8 cellular contexts compared by ENCODE assay signal in the genomic region with DNA sequence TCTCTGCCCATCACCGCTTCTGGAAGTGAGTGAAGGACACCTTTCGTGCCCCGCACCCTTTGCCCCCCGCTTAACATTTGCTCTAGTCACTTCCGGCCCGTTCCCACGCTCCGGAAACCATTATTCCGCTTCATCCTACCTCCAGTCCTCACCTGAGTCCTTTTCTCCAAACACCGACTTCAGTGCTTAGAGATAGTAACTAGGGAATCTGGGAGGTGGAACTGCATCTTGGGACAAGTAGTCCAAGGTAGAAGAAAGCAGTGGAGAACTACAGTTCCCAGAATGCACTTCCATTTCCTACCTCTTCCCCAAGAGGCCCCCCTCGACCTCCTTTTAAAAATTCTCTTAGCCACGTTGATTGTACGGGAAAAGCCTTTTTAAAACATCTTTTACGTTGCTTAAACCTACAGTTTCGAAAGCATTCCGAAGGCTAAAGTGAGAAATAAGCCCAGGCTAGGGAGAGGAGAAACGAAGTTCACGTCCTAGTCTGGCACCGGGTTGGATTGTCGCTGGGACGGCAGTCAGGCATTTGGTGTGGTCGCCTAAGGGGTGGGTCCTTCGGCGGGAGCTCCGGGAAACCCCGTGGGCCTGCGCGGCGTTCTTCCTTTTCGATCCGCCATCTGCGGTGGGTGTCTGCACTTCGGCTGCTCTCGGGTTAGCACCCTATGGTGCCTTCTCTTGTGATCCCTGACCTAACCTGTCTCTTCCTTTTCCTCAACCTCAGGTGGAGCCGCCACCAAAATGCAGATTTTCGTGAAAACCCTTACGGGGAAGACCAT. TPM values are rescaled to one million over a fixed set of nuclear protein-coding genes. Genes with fewer than 3 reads are reported as not detected.
DNase-seq lines count a peak whose midpoint lies in the region; ATAC-seq and TF ChIP-seq lines count a peak whose summit lies in the region.

CLHC1 (minus strand) TSS at position 210 of the 779 bp plus-strand sequence. CDS start 9,882 bp downstream, outside the sequence.
RPS27A (plus strand) TSS at position 605 of the 779 bp plus-strand sequence; CDS start at position 742, 137 bp downstream.

- H3K4me1 ChIP-seq in colonic mucosa = peaks cover 6% of the 10 kb centered on the region

- intact Hi-C loops in activated CD4-positive, alpha-beta T cell treated with anti-CD3 and anti-CD28 coated beads for 36 hours (cut with DNase I, micrococcal nuclease) = loop anchor here (1.0 to 10.0 kb wide), 19 partner anchors 9 to 1465 kb away; partner anchors contain the start of genes CFAP36 (in 2 of the 2), EML6 (in 2 of the 2), MTIF2 (in 2 of the 2) and PPP4R3B (in 2 of the 2)
- intact Hi-C loops in colonic mucosa (cut with DNase I) (loop anchor here (10.0 kb wide), 1 partner anchor 193 kb away; no protein-coding TSS in a partner anchor), left colon (cut with DNase I, micrococcal nuclease) (no loop called here)

- H3K9me3 Mint-ChIP-seq in activated CD4-positive, alpha-beta T cell treated with anti-CD3 and anti-CD28 coated beads for 36 hours (ENCODE audit: low read depth) = no peaks in the 10 kb centered on the region

- TF ChIP-seq CTCF in colonic mucosa (IDR thresholded peaks at IDR 0.05) = no peak

- POLR2A ChIA-PET in activated CD4-positive, alpha-beta T cell treated with anti-CD3 and anti-CD28 coated beads for 36 hours (lab: Charles Lee) = interaction anchor here (0.6 to 1.5 kb wide), 4 partner anchors 9 to 287 kb away, joined by 3 to 11 read pairs (median 3); partner anchors contain the start of genes CFAP36 and RTN4

- H3K4me3 ChIP-seq in colonic mucosa = peak within 1 kb of the TSS; percentile 83

- peak within 1 kb of the TSS; percentile 98 for H3K27ac Mint-ChIP-seq in activated CD4-positive, alpha-beta T cell treated with anti-CD3 and anti-CD28 coated beads for 36 hours

- no peaks in the 10 kb centered on the region for H3K9me3 ChIP-seq in colonic mucosa

- peak within 1 kb of the TSS; percentile 82 to 98 for H3K9ac ChIP-seq in colonic mucosa (ENCODE audit: low read depth in 2 of 2, low read length in 2 of 2)

- H3K27me3 Mint-ChIP-seq in activated CD4-positive, alpha-beta T cell treated with anti-CD3 and anti-CD28 coated beads for 36 hours = no peaks in the 10 kb centered on the region

- H3K36me3 ChIP-seq in colonic mucosa = no peaks in the 10 kb centered on the region

- H3K4me3 Mint-ChIP-seq in activated CD4-positive, alpha-beta T cell treated with anti-CD3 and anti-CD28 coated beads for 36 hours = peak within 1 kb of the TSS; percentile 98

- CTCF ChIA-PET in activated CD4-positive, alpha-beta T cell treated with anti-CD3 and anti-CD28 coated beads for 36 hours (lab: Charles Lee) = interaction anchor here (0.7 to 1.0 kb wide), 2 partner anchors 333 to 398 kb away, joined by 3 to 4 read pairs; no protein-coding TSS in a partner anchor

- peaks cover 67% of the 10 kb centered on the region for H3K36me3 Mint-ChIP-seq in activated CD4-positive, alpha-beta T cell treated with anti-CD3 and anti-CD28 coated beads for 36 hours (ENCODE audit: low read depth)

- peak within 1 kb of the TSS; percentile 88 for H3K27ac ChIP-seq in colonic mucosa

- ATAC-seq in HG03442 (IDR thresholded peaks at IDR 0.05; ENCODE audit: unreplicated experiment) (peak; percentile 90), left colon (peak; percentile 93)
- ATAC-seq in activated CD4-positive, alpha-beta T cell treated with anti-CD3 and anti-CD28 coated beads for 36 hours = peak; percentile 90

- H3K27me3 ChIP-seq in colonic mucosa = no peaks in the 10 kb centered on the region

- peaks cover 60% of the 10 kb centered on the region for H3K4me1 Mint-ChIP-seq in activated CD4-positive, alpha-beta T cell treated with anti-CD3 and anti-CD28 coated beads for 36 hours

- DNase-seq in Ammon's horn (ENCODE audit: low spot score) (peak; percentile 97), GM19238 (ENCODE audit: insufficient read length, low spot score) (peak; percentile 62), NCI-H524 (lab: John Stamatoyannopoulos, UW) (peak; percentile 98 to 99), colonic mucosa (peak; percentile 96), left colon (peak; percentile 92 to 95)
- DNase-seq in activated CD4-positive, alpha-beta T cell treated with anti-CD3 and anti-CD28 coated beads for 36 hours = peak; percentile 95
- peak; percentile 90 for DNase-seq in stimulated activated CD4-positive, alpha-beta T cell treated with anti-CD3 and anti-CD28 coated beads, Interleukin-1b, Interleukin-23, amount 100 ng/mL, for 48 hours

RNA-seq across cellular contexts. Expression of gene CLHC1, which starts in this region (rescaled TPM):
- total RNA-seq in activated CD4-positive, alpha-beta T cell treated with anti-CD3 and anti-CD28 coated beads for 36 hours = 1 to 10 TPM; 4.0 to 6.1 TPM
- total RNA-seq in colonic mucosa (1 to 10 TPM; 8.1 to 8.9 TPM), left colon (1 to 10 TPM; 6.5 to 8.1 TPM)

RNA-seq across cellular contexts. Expression of gene RPS27A, which starts in this region (rescaled TPM):
- total RNA-seq in activated CD4-positive, alpha-beta T cell treated with anti-CD3 and anti-CD28 coated beads for 36 hours = 1,000 to 10,000 TPM in 1 of 2 experiments, 100 to 1,000 TPM in 1; 674 to 1,461 TPM
- 100 to 1,000 TPM; 756 to 773 TPM for total RNA-seq in colonic mucosa
- total RNA-seq in left colon = 100 to 1,000 TPM; 656 to 661 TPM

Comparison
In these comparisons a context has a peak if more than half of its experiments do, and no peak if none do; other contexts are left out.
1. Peak in every context shown above with its lines: DNase-seq, ATAC-seq, H3K4me3 ChIP-seq and H3K27ac ChIP-seq.
2. intact Hi-C loops: an anchor here in activated CD4-positive, alpha-beta T cell treated with anti-CD3 and anti-CD28 coated beads for 36 hours (1.0 to 10.0 kb wide) and colonic mucosa (10.0 kb wide); none called in left colon.